17 cellular contexts compared by ENCODE assay signal in the genomic region with DNA sequence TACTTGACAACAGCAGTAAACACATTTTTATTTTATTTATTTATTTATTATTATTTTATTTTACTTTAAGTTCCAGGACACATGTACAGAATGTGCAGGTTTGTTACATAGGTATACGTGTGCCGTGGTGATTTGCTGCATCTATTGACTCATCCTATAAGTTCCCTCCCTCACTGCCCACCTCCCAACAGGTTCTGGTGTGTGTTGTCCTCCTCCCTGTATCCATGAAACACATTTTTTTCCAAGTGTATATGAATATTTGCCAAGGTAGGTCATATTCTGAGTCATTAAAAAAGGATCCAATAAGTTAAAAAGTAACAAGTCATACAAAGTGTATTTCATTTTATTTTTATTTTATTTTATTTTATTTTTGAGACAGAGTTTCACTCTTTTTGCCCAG.
DNase-seq lines count a peak whose midpoint lies in the region; ATAC-seq, FAIRE-seq and TF ChIP-seq lines count a peak whose summit lies in the region.
"Had no signal": no experiment of that assay in that cellular context is flagged by ENCODE, and none has a peak within 500 bp of the region (broad histone marks: within the 10 kb centered on the region; RNA-seq: fewer than 3 reads in every experiment).

No MANE protein-coding gene starts in this region.

- H3K9me3 Mint-ChIP-seq in HFFc6: no peaks in the 10 kb centered on the region
- H3K9me3 Mint-ChIP-seq in effector memory CD8-positive, alpha-beta T cell: no peaks in the 10 kb centered on the region

- H3K27me3 ChIP-seq in foreskin keratinocyte (no peaks in the 10 kb centered on the region), A673 (replicated peaks; ENCODE audit: insufficient read depth, low read depth, low read length, poor library complexity) (no peaks in the 10 kb centered on the region)

- in situ Hi-C loops in ACHN (cut with HindIII; ENCODE audit: low pct_ligation_motif_present, low pct_unique_long_range_greater_than_20kb, low sequenced_read_pairs): no loop called here

- H3K4me1 Mint-ChIP-seq in HFFc6 (ENCODE audit: low read depth): peaks cover 40% of the 10 kb centered on the region
- no peaks in the 10 kb centered on the region for H3K4me1 Mint-ChIP-seq in effector memory CD8-positive, alpha-beta T cell (ENCODE audit: low read depth in 2 of 2)

- peaks cover 7% of the 10 kb centered on the region for H3K4me1 ChIP-seq in foreskin keratinocyte
- peaks cover 5% of the 10 kb centered on the region for H3K4me1 ChIP-seq in A673 (ENCODE audit: insufficient read depth, low read length, poor library complexity, severe bottlenecking)

- H3K27ac Mint-ChIP-seq in HFFc6: no peak overlapping the region
- no peak overlapping the region for H3K27ac Mint-ChIP-seq in effector memory CD8-positive, alpha-beta T cell

- H3K9me3 ChIP-seq in A673 (ENCODE audit: low read depth, low read length, poor library complexity, severe bottlenecking): no peaks in the 10 kb centered on the region

- DNase-seq in ACHN: peak; percentile 31
- DNase-seq in HFFc6: peak; percentile 24
- peak; percentile 82 for DNase-seq in RCC 7860 (ENCODE audit: low spot score)
- peak; percentile 44 to 82 for DNase-seq in foreskin keratinocyte
- no peak for DNase-seq in stimulated activated CD4-positive, alpha-beta T cell treated with anti-CD3 and anti-CD28 coated beads, Interleukin-4, amount 100 ng/mL, for 4 hours
- DNase-seq in NCI-H510A treated with DMSO at 0.1 percent for 48 hours (lab: John Stamatoyannopoulos, UW): no peak
- DNase-seq in effector memory CD8-positive, alpha-beta T cell: no peak
- no peak for DNase-seq in A673 (ENCODE audit: low spot score)
- DNase-seq: KG1, MM.1S, NCI-H1105, NCI-H2029, PC-9, SHP77 had no signal

- H3K27me3 Mint-ChIP-seq in HFFc6 (ENCODE audit: insufficient read depth): no peaks in the 10 kb centered on the region; the same call in 1 of the 2 replicates
- peaks cover 0 to 7% of the 10 kb centered on the region in 2 donors for H3K27me3 Mint-ChIP-seq in effector memory CD8-positive, alpha-beta T cell

- no peak overlapping the region for H3K27ac ChIP-seq in foreskin keratinocyte
- no peak overlapping the region for H3K27ac ChIP-seq in A673 (ENCODE audit: low read depth, low read length, poor library complexity, severe bottlenecking)
- H3K27ac ChIP-seq: C4-2B, PC-9 had no signal

- BruUV-seq in A673 (replicated peaks; lab: Mats Ljungman, UMichigan): no TSS peak

- ATAC-seq in foreskin keratinocyte: peak; percentile 80
- ATAC-seq in effector memory CD8-positive, alpha-beta T cell (replicated peaks): no peak

- no peak overlapping the region for H3K4me3 Mint-ChIP-seq in HFFc6
- no peak overlapping the region for H3K4me3 Mint-ChIP-seq in effector memory CD8-positive, alpha-beta T cell

- H3K36me3 Mint-ChIP-seq in HFFc6 (ENCODE audit: low read depth): no peaks in the 10 kb centered on the region; the same call in 1 of the 2 replicates
- peaks cover 3% of the 10 kb centered on the region for H3K36me3 Mint-ChIP-seq in effector memory CD8-positive, alpha-beta T cell (ENCODE audit: insufficient read depth)

- CTCF ChIA-PET in A673 (lab: Charles Lee): no interaction called here

- FAIRE-seq in RCC 7860 (lab: Jason Lieb, UNC): peak; percentile 84
- FAIRE-seq: GM12891, GM19239 had no signal

- intact Hi-C loops in A673 (cut with micrococcal nuclease; ENCODE audit: unreplicated experiment): no loop called here

- POLR2A ChIA-PET in A673 (lab: Charles Lee; ENCODE audit: low non-redundant PET): no interaction called here

- H3K4me3 ChIP-seq in A673 (ENCODE audit: low read depth, low read length, poor library complexity, severe bottlenecking): no peak overlapping the region
- H3K4me3 ChIP-seq: PC-9 had no signal

- no peaks in the 10 kb centered on the region for H3K36me3 ChIP-seq in A673 (ENCODE audit: insufficient read depth, low read length, poor library complexity, severe bottlenecking)

- TF ChIP-seq CTCF in HFFc6 (IDR thresholded peaks at IDR 0.05) (no peak), foreskin keratinocyte (conservative IDR thresholded peaks at IDR 0.05) (no peak), A673 (conservative IDR thresholded peaks at IDR 0.05; ENCODE audit: low read depth, low read length) (no peak)

Comparison
In these comparisons a context has a peak if more than half of its experiments do, and no peak if none do; other contexts are left out.
1. DNase-seq: peak in ACHN (single experiment), HFFc6 (single experiment), RCC 7860 (single experiment) and foreskin keratinocyte (2 of 2); none in stimulated activated CD4-positive, alpha-beta T cell treated with anti-CD3 and anti-CD28 coated beads, Interleukin-4, amount 100 ng/mL, for 4 hours (0 of 2), NCI-H510A treated with DMSO at 0.1 percent for 48 hours (single experiment), effector memory CD8-positive, alpha-beta T cell (0 of 3) and A673 (single experiment).